10 cellular contexts compared by ENCODE assay signal in genomic region chr10:101775273-101776131, GRCh38. TPM values are rescaled to one million over a fixed set of nuclear protein-coding genes. Genes with fewer than 3 reads are reported as not detected.
DNase-seq lines count a peak whose midpoint lies in the region; ATAC-seq and TF ChIP-seq lines count a peak whose summit lies in the region.
"Had no signal": no experiment of that assay in that cellular context is flagged by ENCODE, and none has a peak within 500 bp of the region (broad histone marks: within the 10 kb centered on the region; RNA-seq: fewer than 3 reads in every experiment).

A gene with protein sequence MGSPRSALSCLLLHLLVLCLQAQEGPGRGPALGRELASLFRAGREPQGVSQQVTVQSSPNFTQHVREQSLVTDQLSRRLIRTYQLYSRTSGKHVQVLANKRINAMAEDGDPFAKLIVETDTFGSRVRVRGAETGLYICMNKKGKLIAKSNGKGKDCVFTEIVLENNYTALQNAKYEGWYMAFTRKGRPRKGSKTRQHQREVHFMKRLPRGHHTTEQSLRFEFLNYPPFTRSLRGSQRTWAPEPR (minus strand): TSS chr10:101776114. CDS start chr10:101775900, 214 bp downstream.

- H3K27me3 Mint-ChIP-seq in endothelial cell (ENCODE audit: unreplicated experiment) = peaks cover 14% of the 10 kb centered on the region
- H3K27me3 Mint-ChIP-seq in progenitor cell of endocrine pancreas = peaks cover 70% of the 10 kb centered on the region

- H3K36me3 Mint-ChIP-seq in endothelial cell (ENCODE audit: low read depth, unreplicated experiment) = no peaks in the 10 kb centered on the region
- no peaks in the 10 kb centered on the region for H3K36me3 Mint-ChIP-seq in progenitor cell of endocrine pancreas (ENCODE audit: insufficient read depth)

- DNase-seq in DMS 273 (lab: John Stamatoyannopoulos, UW; ENCODE audit: unreplicated experiment) = peak; percentile 25
- no peak for DNase-seq in DMS 273 treated with DMSO at 0.1 percent for 48 hours (lab: John Stamatoyannopoulos, UW)
- no peak for DNase-seq in endothelial cell (ENCODE audit: low spot score)
- no peak for DNase-seq in progenitor cell of endocrine pancreas (ENCODE audit: low spot score, unreplicated experiment)
- DNase-seq in NK-92 (lab: John Stamatoyannopoulos, UW; ENCODE audit: unreplicated experiment) = no peak
- no peak for DNase-seq in middle frontal gyrus (ENCODE audit: extremely low spot score, low spot score)
- DNase-seq: NCI-H1092 had no signal

- H3K4me1 Mint-ChIP-seq in endothelial cell (ENCODE audit: unreplicated experiment) (peaks cover 24% of the 10 kb centered on the region), progenitor cell of endocrine pancreas (ENCODE audit: low read depth) (peaks cover 11% of the 10 kb centered on the region)

- peaks cover 5% of the 10 kb centered on the region; the same call in 1 of the 2 replicates for H3K36me3 ChIP-seq in HUES6 (ENCODE audit: control insufficient read depth, insufficient read depth, low read length)

- H3K4me1 ChIP-seq in HUES6 (ENCODE audit: control insufficient read depth, insufficient read depth, low read length) = peaks cover 54% of the 10 kb centered on the region

- no peak within 1 kb of the TSS for H3K27ac Mint-ChIP-seq in endothelial cell (ENCODE audit: unreplicated experiment)
- H3K27ac Mint-ChIP-seq in progenitor cell of endocrine pancreas = no peak within 1 kb of the TSS

- no peak for ATAC-seq in HG03196 (IDR thresholded peaks at IDR 0.05; ENCODE audit: unreplicated experiment)

- no peaks in the 10 kb centered on the region for H3K9me3 ChIP-seq in HUES6 (ENCODE audit: control insufficient read depth, insufficient read depth, low read depth, low read length)

- TF ChIP-seq CTCF in endothelial cell (IDR thresholded peaks at IDR 0.05; ENCODE audit: unreplicated experiment) (no peak), progenitor cell of endocrine pancreas (IDR thresholded peaks at IDR 0.05; ENCODE audit: unreplicated experiment) (no peak)

- H3K4me3 Mint-ChIP-seq in endothelial cell (ENCODE audit: unreplicated experiment) = peak within 1 kb of the TSS; percentile 87
- peak within 1 kb of the TSS; percentile 57 for H3K4me3 Mint-ChIP-seq in progenitor cell of endocrine pancreas (ENCODE audit: low read depth)

- H3K27ac ChIP-seq in HUES6 (ENCODE audit: low read depth, low read length) = no peak within 1 kb of the TSS
- H3K27ac ChIP-seq: 22Rv1 had no signal

- H3K9me3 Mint-ChIP-seq in endothelial cell (ENCODE audit: unreplicated experiment) (no peaks in the 10 kb centered on the region), progenitor cell of endocrine pancreas (ENCODE audit: low read depth) (no peaks in the 10 kb centered on the region)

- peaks cover 76% of the 10 kb centered on the region for H3K27me3 ChIP-seq in HUES6 (ENCODE audit: control insufficient read depth, insufficient read depth, low read length)

- H3K9ac ChIP-seq in HUES6 (ENCODE audit: low read length) = peak within 1 kb of the TSS; percentile 80

- H3K4me3 ChIP-seq in HUES6 (ENCODE audit: low read depth, low read length) = peak within 1 kb of the TSS; percentile 60

RNA-seq across cellular contexts. Expression of the gene that starts here (rescaled TPM):
- total RNA-seq in endothelial cell (ENCODE audit: unreplicated experiment) (1.1 TPM), progenitor cell of endocrine pancreas (0.69 and 2.4 TPM in 2 replicates)
